In the genomic region with DNA sequence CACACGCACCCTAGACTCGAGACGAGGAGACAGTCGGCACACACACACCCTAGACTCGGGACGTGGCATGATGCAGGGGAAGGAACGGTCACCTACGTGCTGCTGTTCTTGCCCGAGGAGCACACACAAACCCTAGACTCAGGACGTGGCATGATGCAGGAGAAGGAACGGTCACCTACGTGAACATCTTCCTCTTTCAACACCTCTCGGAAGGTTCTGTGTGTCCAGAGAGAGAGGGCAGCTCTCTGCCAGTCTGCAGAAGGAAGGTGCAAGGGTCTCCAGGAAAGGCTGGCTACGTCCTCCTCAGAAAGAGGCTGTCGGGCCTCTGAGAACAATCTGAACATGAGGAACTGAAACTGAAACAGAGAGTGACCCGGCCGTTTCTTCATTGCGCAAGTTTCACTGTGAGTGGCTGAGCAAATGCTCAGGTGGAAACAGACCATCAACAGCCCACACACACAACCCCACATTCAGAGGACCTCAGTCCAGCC, we compare ENCODE assay signal across 9 cellular contexts. TPM values are rescaled to one million over a fixed set of nuclear protein-coding genes. Genes with fewer than 3 reads are reported as not detected.
DNase-seq lines count a peak whose midpoint lies in the region; ATAC-seq and TF ChIP-seq lines count a peak whose summit lies in the region.
"Had no signal": no experiment of that assay in that cellular context is flagged by ENCODE, and none has a peak within 500 bp of the region (broad histone marks: within the 10 kb centered on the region; RNA-seq: fewer than 3 reads in every experiment).

No MANE protein-coding gene starts in this region.

- no peaks in the 10 kb centered on the region for H4K20me1 ChIP-seq in GM23248 (ENCODE audit: insufficient read depth)

- no peak overlapping the region for H2AFZ ChIP-seq in GM23248

- intact Hi-C loops in left ventricle myocardium inferior (cut with micrococcal nuclease) = no loop called here

- H3K4me2 ChIP-seq in GM23248 (ENCODE audit: unreplicated experiment) = no peak overlapping the region

- peak; percentile 7 for DNase-seq in NK-92 treated with Interleukin-12 subunit alpha and Interleukin-12 subunit beta, amount 100 ng/mL, for 24 hours (lab: John Stamatoyannopoulos, UW)
- DNase-seq in NK-92 (lab: John Stamatoyannopoulos, UW; ENCODE audit: unreplicated experiment) (no peak), left ventricle myocardium inferior (no peak), NCI-H2107 treated with DMSO at 0.1 percent for 48 hours (lab: John Stamatoyannopoulos, UW; ENCODE audit: unreplicated experiment) (no peak), GM23248 (no peak)
- peak; percentile 63 for DNase-seq in activated CD4-positive, alpha-beta T cell treated with anti-CD3 and anti-CD28 coated beads for 48 hours
- peak; percentile 25 to 32 for DNase-seq in stimulated activated CD8-positive, alpha-beta memory T cell treated with anti-CD3 and anti-CD28 coated beads, Interleukin-7, amount 100 ng/mL, for 48 hours (ENCODE audit: extremely low read depth in 1 of 2, low read depth in 1 of 2)

- in situ Hi-C loops in GM23248 (cut with MboI) = no loop called here

- H3K79me2 ChIP-seq in GM23248 (ENCODE audit: insufficient read depth) = no peaks in the 10 kb centered on the region

- H3K9me2 ChIP-seq in GM23248 (ENCODE audit: insufficient read depth) = no peaks in the 10 kb centered on the region

- no peaks in the 10 kb centered on the region for H3K9me3 ChIP-seq in left ventricle myocardium inferior (replicated peaks)
- no peaks in the 10 kb centered on the region for H3K9me3 ChIP-seq in GM23248 (ENCODE audit: low read depth)

- 97% methylated on average over 18 of the region's 18 CpGs for WGBS in GM23248 (ENCODE audit: low coverage in 1 of 2, low lambda C conversion rate in 2 of 2, missing lambda C conversion rate in 2 of 2), 2 experiments

- H3K27me3 ChIP-seq in left ventricle myocardium inferior (ENCODE audit: low read depth) (no peaks in the 10 kb centered on the region), GM23248 (replicated peaks; ENCODE audit: insufficient read depth) (no peaks in the 10 kb centered on the region)

- no peak overlapping the region for H3K4me3 ChIP-seq in left ventricle myocardium inferior
- no peak overlapping the region for H3K4me3 ChIP-seq in GM23248

- H3K36me3 ChIP-seq in left ventricle myocardium inferior (no peaks in the 10 kb centered on the region), GM23248 (ENCODE audit: low read depth) (no peaks in the 10 kb centered on the region)

- TF ChIP-seq CTCF in left ventricle myocardium inferior (IDR thresholded peaks at IDR 0.05; ENCODE audit: borderline replicate concordance) = no peak

- H3K27ac ChIP-seq in left ventricle myocardium inferior (replicated peaks) = peak overlapping the region; percentile 8
- no peak overlapping the region for H3K27ac ChIP-seq in GM23248
- H3K27ac ChIP-seq: 22Rv1 had no signal

- H3K9ac ChIP-seq in GM23248 = no peak overlapping the region

- H3F3A ChIP-seq in GM23248 (ENCODE audit: insufficient read depth) = no peaks in the 10 kb centered on the region

- no peaks in the 10 kb centered on the region for H3K4me1 ChIP-seq in left ventricle myocardium inferior
- H3K4me1 ChIP-seq in GM23248 (ENCODE audit: insufficient read depth) = no peaks in the 10 kb centered on the region

- peak; percentile 69 for ATAC-seq in HG03097 (IDR thresholded peaks at IDR 0.05; ENCODE audit: low FRiP score, unreplicated experiment)

RNA-seq across cellular contexts. Expression of a gene that starts 43.4 kb away (rescaled TPM):
- total RNA-seq in left ventricle myocardium inferior = 12.9 TPM
- 12.0 and 19.3 TPM in 2 replicates for total RNA-seq in GM23248 (2014; rRNA removed; shearing (Covaris generic))
- polyA plus RNA-seq in GM23248 (2016; fragmentation: Nextera tagmentation; extraction: Ambion mirVana) = 4.2 and 4.3 TPM in 2 replicates

RNA-seq across cellular contexts. Expression of a gene that starts 44.1 kb away (rescaled TPM):
- total RNA-seq in left ventricle myocardium inferior = 12.6 TPM
- 15.8 and 19.5 TPM in 2 replicates for total RNA-seq in GM23248 (2014; rRNA removed; shearing (Covaris generic))
- 4.8 and 5.6 TPM in 2 replicates for polyA plus RNA-seq in GM23248 (2016; fragmentation: Nextera tagmentation; extraction: Ambion mirVana)

RNA-seq across cellular contexts. Expression of a gene that starts 51.7 kb away (rescaled TPM):
- total RNA-seq in left ventricle myocardium inferior = 2.4 TPM
- 10.6 and 12.4 TPM in 2 replicates for total RNA-seq in GM23248 (2014; rRNA removed; shearing (Covaris generic))
- polyA plus RNA-seq in GM23248 (2016; fragmentation: Nextera tagmentation; extraction: Ambion mirVana) = 6.5 and 7.9 TPM in 2 replicates

Comparison
In these comparisons a context has a peak if more than half of its experiments do, and no peak if none do; other contexts are left out.
1. DNase-seq: peak in NK-92 treated with Interleukin-12 subunit alpha and Interleukin-12 subunit beta, amount 100 ng/mL, for 24 hours (single experiment), activated CD4-positive, alpha-beta T cell treated with anti-CD3 and anti-CD28 coated beads for 48 hours (single experiment) and stimulated activated CD8-positive, alpha-beta memory T cell treated with anti-CD3 and anti-CD28 coated beads, Interleukin-7, amount 100 ng/mL, for 48 hours (2 of 2); none in NK-92 (single experiment), left ventricle myocardium inferior (single experiment), NCI-H2107 treated with DMSO at 0.1 percent for 48 hours (single experiment) and GM23248 (single experiment).